ENCODE assay signal across 10 cellular contexts in the genomic region with DNA sequence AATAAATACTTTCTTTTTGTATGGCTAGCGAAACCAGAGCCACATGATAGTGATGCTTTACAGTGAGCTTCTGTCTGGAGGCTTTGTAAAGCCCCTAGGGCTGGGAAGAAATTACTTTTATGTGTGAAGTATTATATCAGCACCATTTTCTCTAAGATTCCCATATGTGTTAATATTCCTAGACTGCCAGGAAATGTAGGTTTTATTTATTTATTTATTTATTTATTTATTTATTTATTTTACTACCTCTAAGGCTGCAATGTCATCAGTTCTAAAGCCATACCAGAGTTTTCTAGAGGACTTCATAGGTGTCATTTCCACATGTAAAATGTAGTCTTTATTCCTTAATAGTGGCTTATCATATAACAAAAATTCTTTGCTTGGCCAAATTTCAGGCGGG. TPM values are rescaled to one million over a fixed set of nuclear protein-coding genes. Genes with fewer than 3 reads are reported as not detected.
"Had no signal": no experiment of that assay in that cellular context is flagged by ENCODE, and none has a peak within 500 bp of the region (broad histone marks: within the 10 kb centered on the region; RNA-seq: fewer than 3 reads in every experiment).

No MANE protein-coding gene starts in this region.

- H2AFZ ChIP-seq: GM23248 had no signal

- H3K9me3 ChIP-seq: HAP-1 had no signal

- DNase-seq: GM23248, GOT3, H7, IMR-90 had no signal

- H3K4me1 ChIP-seq: HAP-1 had no signal

- H3K27ac ChIP-seq: GM23248 had no signal

- H3K36me3 ChIP-seq: HAP-1 had no signal

- FAIRE-seq: HTR-8/SVneo, K562 had no signal

- H3K4me3 ChIP-seq: GM23248, HAP-1, K562 had no signal

- ATAC-seq: HCT116, K562 had no signal

- H3K9ac ChIP-seq: GM23248 had no signal

RNA-seq across cellular contexts. Expression of gene CHI3L1, which starts 4.4 kb away (rescaled TPM):
- total RNA-seq: H4, HT-29, IMR-90, K562 had no signal
- polyA plus RNA-seq: K562 had no signal

RNA-seq across cellular contexts. Expression of gene MYBPH, which starts 15.3 kb away (rescaled TPM):
- total RNA-seq: H4, H7, HT-29, IMR-90, K562 had no signal
- polyA plus RNA-seq: IMR-90 had no signal

RNA-seq across cellular contexts. Expression of gene CHIT1, which starts 38.5 kb away (rescaled TPM):
- total RNA-seq: GM23248, H4, H7, HT-29, IMR-90, K562 had no signal
- polyA plus RNA-seq: GM23248, IMR-90, K562 had no signal
